In genomic region chr2:80437959-80438358, GRCh38 we compare ENCODE assay signal across 32 cellular contexts.
"Had no signal": no experiment of that assay in that cellular context is flagged by ENCODE, and none has a peak within 500 bp of the region (broad histone marks: within the 10 kb centered on the region; RNA-seq: fewer than 3 reads in every experiment).

No MANE protein-coding gene starts in this region.

- H3K27me3 ChIP-seq: brain microvascular endothelial cell had no signal

- H3K4me1 Mint-ChIP-seq: activated CD4-positive, alpha-beta T cell treated with anti-CD3 and anti-CD28 coated beads, Interleukin-2, amount 10 ng/mL, durations not matched to agents 24 days and 14 days; T-cell; T-helper 17 cell had no signal

- H3K27me3 Mint-ChIP-seq: activated CD4-positive, alpha-beta T cell treated with anti-CD3 and anti-CD28 coated beads, Interleukin-2, amount 10 ng/mL, durations not matched to agents 24 days and 14 days; activated naive CD8-positive, alpha-beta T cell; activated T-cell treated with anti-CD3 and anti-CD28 coated beads, Interleukin-2, amount 50 U/mL, for 24 hours; T-cell; T-helper 17 cell had no signal

- DNase-seq: activated CD4-positive, alpha-beta T cell treated with anti-CD3 and anti-CD28 coated beads, Interleukin-2, amount 10 ng/mL, durations not matched to agents 24 days and 14 days; activated CD4-positive, alpha-beta T cell treated with anti-CD3 and anti-CD28 coated beads, Interleukin-2, amount 50 U/mL, for 48 hours; activated CD8-positive, alpha-beta T cell treated with anti-CD3 and anti-CD28 coated beads, Interleukin-2, amount 10 ng/mL, durations not matched to agents 7 days and 5 days; activated gamma-delta T cell; activated naive CD4-positive, alpha-beta T cell treated with anti-CD3 and anti-CD28 coated beads for 36 hours; activated T-cell treated with anti-CD3 and anti-CD28 coated beads, Interleukin-2, amount 50 U/mL, for 24 hours; amniotic stem cell; aorta; brain microvascular endothelial cell; central memory CD4-positive, alpha-beta T cell; NCI-H1092 treated with DMSO at 0.1 percent for 48 hours; NCI-H1417; NCI-H146; NCI-H187; NCI-H2029 treated with DMSO at 0.1 percent for 48 hours; NCI-H2107; NCI-H2171; NCI-H2227 treated with DMSO at 0.1 percent for 48 hours; NCI-H446; NCI-H510A treated with DMSO at 0.1 percent for 48 hours; NCI-H526 treated with DMSO at 0.1 percent for 48 hours; NCI-H774; SHP77; SJCRH30; T-cell; T-helper 17 cell had no signal

- H3K9ac ChIP-seq: KMS-11 had no signal

- H3K27ac Mint-ChIP-seq: activated CD4-positive, alpha-beta T cell treated with anti-CD3 and anti-CD28 coated beads, Interleukin-2, amount 10 ng/mL, durations not matched to agents 24 days and 14 days; activated CD8-positive, alpha-beta T cell treated with anti-CD3 and anti-CD28 coated beads, Interleukin-2, amount 10 ng/mL, durations not matched to agents 7 days and 5 days; activated naive CD4-positive, alpha-beta T cell treated with anti-CD3 and anti-CD28 coated beads for 36 hours; activated naive CD8-positive, alpha-beta T cell; activated T-cell treated with anti-CD3 and anti-CD28 coated beads, Interleukin-2, amount 50 U/mL, for 24 hours; activated T-helper 2 cell treated with anti-CD3 and anti-CD28 coated beads, Interferon-gamma antibody, Interleukin-2, Interleukin-4, amounts not matched to agents 10 μg/mL and 5 μg/mL and 100 μg/mL, durations not matched to agents 14 hours and 24 hours and 36 hours; T-cell; T-helper 17 cell had no signal

- H3K4me2 ChIP-seq: KMS-11 had no signal

- H3K9me3 ChIP-seq: SJCRH30 had no signal

- H3K9me3 Mint-ChIP-seq: activated naive CD4-positive, alpha-beta T cell treated with anti-CD3 and anti-CD28 coated beads for 36 hours; activated T-cell treated with anti-CD3 and anti-CD28 coated beads, Interleukin-2, amount 50 U/mL, for 24 hours had no signal

- H3K4me3 ChIP-seq: SJCRH30 had no signal

- H3K36me3 Mint-ChIP-seq: activated naive CD8-positive, alpha-beta T cell; T-cell had no signal

- H3K36me3 ChIP-seq: brain microvascular endothelial cell, SJCRH30 had no signal

- H3K27ac ChIP-seq: brain microvascular endothelial cell, KMS-11, SJCRH30, VCaP had no signal

- H3K4me3 Mint-ChIP-seq: activated CD4-positive, alpha-beta T cell treated with anti-CD3 and anti-CD28 coated beads, Interleukin-2, amount 10 ng/mL, durations not matched to agents 24 days and 14 days; activated CD8-positive, alpha-beta T cell treated with anti-CD3 and anti-CD28 coated beads, Interleukin-2, amount 10 ng/mL, durations not matched to agents 7 days and 5 days; activated naive CD4-positive, alpha-beta T cell treated with anti-CD3 and anti-CD28 coated beads for 36 hours; activated naive CD8-positive, alpha-beta T cell; activated T-cell treated with anti-CD3 and anti-CD28 coated beads, Interleukin-2, amount 50 U/mL, for 24 hours; T-cell; T-helper 17 cell had no signal

- ATAC-seq: activated CD8-positive, alpha-beta T cell treated with anti-CD3 and anti-CD28 coated beads, Interleukin-2, amount 10 ng/mL, durations not matched to agents 7 days and 5 days; Panc1; SK-N-SH treated with all-trans-retinoic acid at 6 μM for 48 hours; T-cell; T-helper 17 cell had no signal

- H3K4me1 ChIP-seq: SJCRH30 had no signal
